14 cellular contexts compared by ENCODE assay signal in genomic region chr2:143473206-143473605, GRCh38.
DNase-seq lines count a peak whose midpoint lies in the region; ATAC-seq, FAIRE-seq and TF ChIP-seq lines count a peak whose summit lies in the region.
"Had no signal": no experiment of that assay in that cellular context is flagged by ENCODE, and none has a peak within 500 bp of the region (broad histone marks: within the 10 kb centered on the region; RNA-seq: fewer than 3 reads in every experiment).

No MANE protein-coding gene starts in this region.

- DNase-seq in Right ventricle myocardium inferior (ENCODE audit: missing footprints) (no peak), cardiac septum (ENCODE audit: low spot score) (no peak), amniotic stem cell (lab: John Stamatoyannopoulos, UW) (peak; percentile 7), glomerular visceral epithelial cell (ENCODE audit: extremely low spot score) (peak; percentile 25), urothelium cell line (ENCODE audit: low spot score) (peak; percentile 23), ovary (no peak)
- no peak for DNase-seq in effector memory CD4-positive, alpha-beta T cell
- DNase-seq: activated CD4-positive, alpha-beta T cell treated with anti-CD3 and anti-CD28 coated beads, Interleukin-2, amount 50 U/mL, for 48 hours; islet precursor cell had no signal

- intact Hi-C loops in Right ventricle myocardium inferior (cut with DNase I) (no loop called here), cardiac septum (cut with DNase I) (no loop called here), ovary (cut with DNase I) (no loop called here)

- peaks cover 12% of the 10 kb centered on the region for H3K36me3 ChIP-seq in effector memory CD4-positive, alpha-beta T cell (ENCODE audit: control insufficient read depth, insufficient read depth, low read length)
- H3K36me3 ChIP-seq in ovary, result no peaks in the 10 kb centered on the region

- peak; percentile 42 for ATAC-seq in Right ventricle myocardium inferior
- no peak for ATAC-seq in HG02763 (IDR thresholded peaks at IDR 0.05; ENCODE audit: unreplicated experiment)
- ATAC-seq: natural killer cell treated with Interleukin-12 subunit alpha and Interleukin-12 subunit beta and Interleukin-15 and Interleukin-18, amount 100 ng/mL, for 72 hours; stimulated activated memory B cell treated with anti-CD40 and anti-IgM and Interleukin-4, amounts not matched to agents 10 μg/mL and 1 μg/mL and 100 μg/mL, for 72 hours had no signal

- no peak for FAIRE-seq in urothelium cell line (lab: Jason Lieb, UNC)
- FAIRE-seq: A204.1, endometrium had no signal

- TF ChIP-seq EP300 in ovary (IDR thresholded peaks at IDR 0.05), result no peak

- 42 to 67% (median 46%) methylated on average over 3 of the region's 3 CpGs for WGBS in ovary, 3 donors

- H3K9me3 ChIP-seq in effector memory CD4-positive, alpha-beta T cell (ENCODE audit: control insufficient read depth, low read length), result no peaks in the 10 kb centered on the region
- H3K9me3 ChIP-seq in ovary, result no peaks in the 10 kb centered on the region

- no peak for TF ChIP-seq POLR2A in ovary (IDR thresholded peaks at IDR 0.05)

- H3K27ac ChIP-seq in effector memory CD4-positive, alpha-beta T cell (ENCODE audit: insufficient read depth, low read length, poor library complexity, severe bottlenecking), result no peak overlapping the region
- no peak overlapping the region for H3K27ac ChIP-seq in ovary

- no peak overlapping the region for H3K4me3 ChIP-seq in effector memory CD4-positive, alpha-beta T cell (ENCODE audit: insufficient read depth, low read depth, low read length, poor library complexity, severe bottlenecking)
- no peak overlapping the region for H3K4me3 ChIP-seq in ovary

- H3K4me1 ChIP-seq in effector memory CD4-positive, alpha-beta T cell (ENCODE audit: control insufficient read depth, insufficient read depth, low read length, poor library complexity, severe bottlenecking), result no peaks in the 10 kb centered on the region
- no peaks in the 10 kb centered on the region for H3K4me1 ChIP-seq in ovary (ENCODE audit: insufficient read depth)

- no peaks in the 10 kb centered on the region for H3K27me3 ChIP-seq in effector memory CD4-positive, alpha-beta T cell (replicated peaks; ENCODE audit: control insufficient read depth, insufficient read depth, low read length, poor library complexity, severe bottlenecking)
- H3K27me3 ChIP-seq in ovary, result no peaks in the 10 kb centered on the region

- no peak for TF ChIP-seq CTCF in ovary (IDR thresholded peaks at IDR 0.05)

Comparison
In these comparisons a context has a peak if more than half of its experiments do, and no peak if none do; other contexts are left out.
1. DNase-seq: peak in amniotic stem cell (single experiment), glomerular visceral epithelial cell (single experiment) and urothelium cell line (single experiment); none in Right ventricle myocardium inferior (single experiment), cardiac septum (single experiment), effector memory CD4-positive, alpha-beta T cell (0 of 3) and ovary (0 of 5).